ENCODE assay signal across 8 cellular contexts in the genomic region with DNA sequence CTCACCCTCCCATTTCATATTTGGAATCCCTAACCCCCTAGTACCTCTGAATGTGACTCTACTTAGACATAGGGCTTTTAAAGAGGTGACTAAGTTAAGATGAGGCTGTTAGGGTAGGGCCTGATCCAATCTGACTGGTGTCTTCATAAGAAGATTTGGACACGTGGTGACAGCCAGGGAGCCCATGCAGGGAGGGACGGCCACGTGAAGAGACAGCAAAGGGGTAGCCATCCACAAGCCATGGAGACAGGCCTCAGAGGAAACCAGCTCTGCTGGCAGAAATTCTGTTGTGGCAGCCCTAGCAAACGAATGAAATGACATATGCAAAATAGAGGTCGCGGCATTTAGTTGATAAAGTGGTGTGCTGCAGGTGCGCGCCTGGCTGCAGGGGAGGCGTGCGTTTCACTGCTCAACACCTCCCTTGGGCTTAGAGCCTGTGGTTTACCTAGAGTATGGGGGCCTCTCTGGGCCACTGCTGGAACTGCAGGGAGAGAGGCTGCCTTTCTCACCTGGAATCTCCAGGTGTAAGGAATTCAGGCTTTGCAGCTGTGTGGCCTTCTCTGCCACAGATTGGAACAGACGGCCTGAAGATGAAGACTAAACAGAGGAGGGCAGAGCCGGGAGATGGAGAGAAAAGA. TPM values are rescaled to one million over a fixed set of nuclear protein-coding genes. Genes with fewer than 3 reads are reported as not detected.
DNase-seq lines count a peak whose midpoint lies in the region; ATAC-seq and TF ChIP-seq lines count a peak whose summit lies in the region.

No MANE protein-coding gene starts in this region.

- H3K36me3 ChIP-seq in heart right ventricle, result no peaks in the 10 kb centered on the region

- 39 to 41% methylated on average over 12 of the region's 12 CpGs for WGBS in heart right ventricle, 2 donors

- TF ChIP-seq CTCF in heart right ventricle (IDR thresholded peaks at IDR 0.05), result peak; percentile 10 to 52 (median 42)

- no peak overlapping the region for H3K4me3 ChIP-seq in heart right ventricle

- H3K9me3 ChIP-seq in heart right ventricle, result peaks cover 0 to 16% (median 12%) of the 10 kb centered on the region in 11 donors

- H3K27me3 ChIP-seq in heart right ventricle, result peaks cover 0 to 3% (median 0%) of the 10 kb centered on the region in 7 donors

- intact Hi-C loops in heart right ventricle (cut with DNase I), result loop anchor here in 9 of 10 donors (1.0 to 10.0 kb wide), 8 partner anchors 100 to 303 kb away; no protein-coding TSS in a partner anchor

- ATAC-seq in GM18511 (IDR thresholded peaks at IDR 0.05; ENCODE audit: unreplicated experiment) (peak; percentile 90), HG02678 (IDR thresholded peaks at IDR 0.05; ENCODE audit: unreplicated experiment) (peak; percentile 90), heart right ventricle (peak in 2 of 8 donors; percentile 41 to 54)

- H3K27ac ChIP-seq in heart right ventricle, result no peak overlapping the region

- peaks cover 0 to 34% (median 8%) of the 10 kb centered on the region in 9 donors for H3K4me1 ChIP-seq in heart right ventricle

- DNase-seq in NCI-H2171 treated with DMSO at 0.1 percent for 48 hours (lab: John Stamatoyannopoulos, UW) (peak; percentile 51), heart right ventricle (no peak), HUDEP-2 (lab: John Stamatoyannopoulos, UW; ENCODE audit: unreplicated experiment in 76 of 76) (no peak), NK-92 (lab: John Stamatoyannopoulos, UW; ENCODE audit: unreplicated experiment) (no peak)
- peak; percentile 60 for DNase-seq in activated CD8-positive, alpha-beta memory T cell treated with anti-CD3 and anti-CD28 coated beads, Interleukin-2, amount 50 U/mL, for 4 hours
- peak in 2 of 3 experiments; percentile 20 to 30 for DNase-seq in stimulated activated CD4-positive, alpha-beta T cell treated with anti-CD3 and anti-CD28 coated beads, TNF-alpha, amount 100 ng/mL, for 4 hours (ENCODE audit: low read depth in 3 of 3)

RNA-seq across cellular contexts. Expression of a gene that starts 7.1 kb away (rescaled TPM):
- total RNA-seq in heart right ventricle, result 10 to 100 TPM; 30.3 to 61.6 (median 47.2) TPM
- 10 to 100 TPM; 35.6 to 35.9 TPM for polyA plus RNA-seq in heart right ventricle

Comparison
In these comparisons a context has a peak if more than half of its experiments do, and no peak if none do; other contexts are left out.
1. DNase-seq: peak in NCI-H2171 treated with DMSO at 0.1 percent for 48 hours (single experiment), activated CD8-positive, alpha-beta memory T cell treated with anti-CD3 and anti-CD28 coated beads, Interleukin-2, amount 50 U/mL, for 4 hours (single experiment) and stimulated activated CD4-positive, alpha-beta T cell treated with anti-CD3 and anti-CD28 coated beads, TNF-alpha, amount 100 ng/mL, for 4 hours (2 of 3); none in heart right ventricle (0 of 2), HUDEP-2 (0 of 76) and NK-92 (single experiment).